Comparison of ENCODE assay signal across 1 cellular context in genomic region chr21:45289655-45290515, GRCh38.
TF ChIP-seq lines count a peak whose summit lies in the region.

No MANE protein-coding gene starts in this region.

TF ChIP-seq in K562, 482 proteins besides CTCF, POLR2A, EP300 and RAD21 (continued from another document):
- peak; percentile 42 for TF ChIP-seq USF1 (CRISPR knock-in tag; IDR thresholded peaks at IDR 0.05)
- no peak for TF ChIP-seq POLR2G (IDR thresholded peaks at IDR 0.05; ENCODE audit: low read depth, low read length)
- TF ChIP-seq PHF21A (IDR thresholded peaks at IDR 0.05; ENCODE audit: borderline replicate concordance, low read depth): no peak
- no peak for TF ChIP-seq BCL6 (CRISPR knock-in tag; IDR thresholded peaks at IDR 0.05)
